9 cellular contexts compared by ENCODE assay signal in the genomic region with DNA sequence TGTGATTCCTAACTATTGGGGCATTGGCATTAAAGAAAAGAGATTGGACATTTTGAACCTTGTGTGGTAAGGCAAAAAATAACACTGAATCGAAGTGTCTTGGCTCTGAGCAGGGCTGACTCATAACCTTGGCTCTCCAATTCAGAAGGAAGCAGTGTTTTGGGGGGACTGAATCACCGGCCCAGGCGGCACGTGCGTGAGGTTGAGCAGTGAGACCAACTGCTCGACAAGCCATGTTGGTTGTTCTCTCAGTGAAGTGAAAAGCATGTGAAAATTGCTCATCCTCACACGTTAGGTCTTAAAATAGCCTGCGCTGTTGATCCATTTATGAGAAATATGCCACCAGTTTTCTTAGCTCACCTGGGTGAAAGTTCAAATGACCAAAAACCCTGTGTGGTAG.
DNase-seq lines count a peak whose midpoint lies in the region; ATAC-seq and TF ChIP-seq lines count a peak whose summit lies in the region.
"Had no signal": no experiment of that assay in that cellular context is flagged by ENCODE, and none has a peak within 500 bp of the region (broad histone marks: within the 10 kb centered on the region; RNA-seq: fewer than 3 reads in every experiment).

No MANE protein-coding gene starts in this region.

- ATAC-seq in esophagus mucosa (peak; percentile 82), HG03439 (IDR thresholded peaks at IDR 0.05; ENCODE audit: unreplicated experiment) (no peak), GM18498 (IDR thresholded peaks at IDR 0.05; ENCODE audit: unreplicated experiment) (no peak)

- TF ChIP-seq CTCF in NB4 (IDR thresholded peaks at IDR 0.05; ENCODE audit: low read depth, low read length) = no peak

- no peak overlapping the region for H3K4me3 ChIP-seq in NB4 (ENCODE audit: low read depth, low read length)

- no peak for TF ChIP-seq POLR2A in NB4 (IDR thresholded peaks at IDR 0.05; ENCODE audit: extremely low read depth, insufficient read length)

- peak; percentile 65 for DNase-seq in activated CD8-positive, alpha-beta memory T cell treated with anti-CD3 and anti-CD28 coated beads, Interleukin-2, amount 50 U/mL, for 48 hours
- no peak for DNase-seq in activated CD8-positive, alpha-beta memory T cell treated with anti-CD3 and anti-CD28 coated beads for 24 hours
- DNase-seq in NB4 (ENCODE audit: low read depth) (peak; percentile 30), RPMI8226 (no peak)
- DNase-seq in stimulated activated CD8-positive, alpha-beta memory T cell treated with anti-CD3 and anti-CD28 coated beads, Interleukin-2, amount 100 ng/mL, for 48 hours (ENCODE audit: low read depth in 2 of 2) = peak; percentile 27 to 46
- DNase-seq: NCI-H1092 had no signal

Comparison
In these comparisons a context has a peak if more than half of its experiments do, and no peak if none do; other contexts are left out.
1. DNase-seq: peak in activated CD8-positive, alpha-beta memory T cell treated with anti-CD3 and anti-CD28 coated beads, Interleukin-2, amount 50 U/mL, for 48 hours (single experiment), NB4 (single experiment) and stimulated activated CD8-positive, alpha-beta memory T cell treated with anti-CD3 and anti-CD28 coated beads, Interleukin-2, amount 100 ng/mL, for 48 hours (2 of 2); none in activated CD8-positive, alpha-beta memory T cell treated with anti-CD3 and anti-CD28 coated beads for 24 hours (single experiment) and RPMI8226 (single experiment).